In the genomic region with DNA sequence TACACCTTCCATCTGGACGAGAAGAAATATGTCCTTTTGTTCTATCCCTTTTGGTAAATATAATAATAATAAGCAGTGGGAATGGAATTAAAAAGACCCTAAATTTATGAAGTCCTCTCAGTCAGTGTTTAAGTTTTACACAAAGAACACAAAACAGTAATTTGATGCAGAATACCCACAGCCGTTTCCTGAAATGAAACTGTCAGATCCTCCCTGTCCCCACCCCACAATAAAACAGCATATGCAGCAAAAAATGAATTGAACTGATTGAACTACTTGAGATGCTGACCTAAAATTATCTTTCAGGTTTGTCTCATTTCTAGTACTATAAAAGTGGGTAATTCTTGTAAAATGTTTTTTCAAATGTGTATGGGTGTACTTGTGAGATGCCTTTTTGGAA, we compare ENCODE assay signal across 18 cellular contexts. TPM values are rescaled to one million over a fixed set of nuclear protein-coding genes. Genes with fewer than 3 reads are reported as not detected.
DNase-seq lines count a peak whose midpoint lies in the region; ATAC-seq, FAIRE-seq and TF ChIP-seq lines count a peak whose summit lies in the region.
"Had no signal": no experiment of that assay in that cellular context is flagged by ENCODE, and none has a peak within 500 bp of the region (broad histone marks: within the 10 kb centered on the region; RNA-seq: fewer than 3 reads in every experiment).

No MANE protein-coding gene starts in this region.

- no CpG with 5 or more reads among the region's 2 CpGs for WGBS in neuronal stem cell (ENCODE audit: extremely low coverage in 2 of 2, insufficient read length in 2 of 2, insufficient replicate concordance in 1 of 2), 2 donors

- POLR2A ChIA-PET in HEK293 (lab: Yijun Ruan, JAX): no interaction called here

- H2BK15ac ChIP-seq in neuronal stem cell (ENCODE audit: low read length): no peak overlapping the region

- no peak overlapping the region for H3K9ac ChIP-seq in neuronal stem cell (ENCODE audit: low read depth, low read length, poor library complexity)
- H3K9ac ChIP-seq: GM23248, SK-N-SH had no signal

- H3K4me2 ChIP-seq in neuronal stem cell (ENCODE audit: insufficient read depth, low read length, poor library complexity, severe bottlenecking): no peak overlapping the region
- H3K4me2 ChIP-seq: SK-N-SH had no signal

- FAIRE-seq in H54 (lab: Jason Lieb, UNC): no peak
- FAIRE-seq: K562 had no signal

- peaks cover 0 to 2% (median 0%) of the 10 kb centered on the region in 7 donors for H3K9me3 Mint-ChIP-seq in CD4-positive, CD25-positive, alpha-beta regulatory T cell
- H3K9me3 Mint-ChIP-seq in activated T-helper 17 cell treated with anti-CD3 and anti-CD28 coated beads, Interleukin-2, amount 50 U/mL, for 72 hours: no peaks in the 10 kb centered on the region

- H3K4me3 Mint-ChIP-seq in CD4-positive, CD25-positive, alpha-beta regulatory T cell: peak overlapping the region; percentile 21 to 90 (median 64)
- peak overlapping the region; percentile 86 for H3K4me3 Mint-ChIP-seq in activated T-helper 17 cell treated with anti-CD3 and anti-CD28 coated beads, Interleukin-2, amount 50 U/mL, for 72 hours

- H3K79me1 ChIP-seq in neuronal stem cell (ENCODE audit: low read depth, low read length): no peaks in the 10 kb centered on the region

- ATAC-seq in CD4-positive, CD25-positive, alpha-beta regulatory T cell (ENCODE audit: low read depth in 2 of 2): no peak
- ATAC-seq in activated T-helper 17 cell treated with anti-CD3 and anti-CD28 coated beads, Interleukin-2, amount 50 U/mL, for 72 hours (replicated peaks): no peak
- no peak for ATAC-seq in GM18519 (IDR thresholded peaks at IDR 0.05; ENCODE audit: low FRiP score, unreplicated experiment)
- ATAC-seq: K562 had no signal

- no peaks in the 10 kb centered on the region for H3K27me3 ChIP-seq in CD4-positive, CD25-positive, alpha-beta regulatory T cell (ENCODE audit: control insufficient read depth, insufficient read depth, low read length)
- no peaks in the 10 kb centered on the region for H3K27me3 ChIP-seq in neuronal stem cell (ENCODE audit: control insufficient read depth in 3 of 3, insufficient read depth in 3 of 3, low read depth in 1 of 3, low read length in 3 of 3)

- H3K27ac Mint-ChIP-seq in CD4-positive, CD25-positive, alpha-beta regulatory T cell: no peak overlapping the region
- H3K27ac Mint-ChIP-seq in activated T-helper 17 cell treated with anti-CD3 and anti-CD28 coated beads, Interleukin-2, amount 50 U/mL, for 72 hours: no peak overlapping the region

- no peak overlapping the region for H4K8ac ChIP-seq in neuronal stem cell (ENCODE audit: low read depth, low read length)

- H2AK5ac ChIP-seq in neuronal stem cell (ENCODE audit: low read depth, low read length): no peak overlapping the region

- no peak overlapping the region for H3K14ac ChIP-seq in neuronal stem cell (ENCODE audit: low read length)

- no peaks in the 10 kb centered on the region for H3K36me3 ChIP-seq in CD4-positive, CD25-positive, alpha-beta regulatory T cell (ENCODE audit: control insufficient read depth, insufficient read depth, low read length)
- no peaks in the 10 kb centered on the region for H3K36me3 ChIP-seq in HEK293 (ENCODE audit: control insufficient read depth in 2 of 2, insufficient read depth in 1 of 2, low read length in 2 of 2)
- H3K36me3 ChIP-seq in neuronal stem cell (replicated peaks in 1 of 2; ENCODE audit: control insufficient read depth in 2 of 2, insufficient read depth in 2 of 2, low read length in 2 of 2): no peaks in the 10 kb centered on the region

- H3K27ac ChIP-seq in CD4-positive, CD25-positive, alpha-beta regulatory T cell (ENCODE audit: insufficient read depth, low read length, poor library complexity, severe bottlenecking): no peak overlapping the region
- H3K27ac ChIP-seq in HEK293 (ENCODE audit: extremely low read depth, low read depth, low read length) (no peak overlapping the region), neuronal stem cell (replicated peaks; ENCODE audit: low read length) (no peak overlapping the region)
- H3K27ac ChIP-seq: GM23248 had no signal

- H3K4me3 ChIP-seq in CD4-positive, CD25-positive, alpha-beta regulatory T cell (ENCODE audit: low read depth, low read length): peak overlapping the region; percentile 14
- no peak overlapping the region for H3K4me3 ChIP-seq in HEK293 (ENCODE audit: low read depth, low read length)
- H3K4me3 ChIP-seq in neuronal stem cell (ENCODE audit: low read length in 2 of 2): no peak overlapping the region
- H3K4me3 ChIP-seq: GM23248, K562 had no signal

- H3K4me1 ChIP-seq in CD4-positive, CD25-positive, alpha-beta regulatory T cell (ENCODE audit: control insufficient read depth, insufficient read depth, low read length, poor library complexity, severe bottlenecking): peaks cover 38% of the 10 kb centered on the region
- H3K4me1 ChIP-seq in HEK293 (ENCODE audit: control insufficient read depth, insufficient read depth, low read length): peaks cover 14% of the 10 kb centered on the region; the same call in 1 of the 2 replicates
- peaks cover 7 to 8% of the 10 kb centered on the region in 2 donors for H3K4me1 ChIP-seq in neuronal stem cell (ENCODE audit: control insufficient read depth in 2 of 2, insufficient read depth in 1 of 2, low read depth in 1 of 2, low read length in 2 of 2)

- no peak overlapping the region for H3K18ac ChIP-seq in neuronal stem cell (ENCODE audit: low read length)

- H3K4ac ChIP-seq in neuronal stem cell (ENCODE audit: low read length): no peak overlapping the region

- peak overlapping the region; percentile 18 for H2AFZ ChIP-seq in neuronal stem cell (ENCODE audit: low read length)
- H2AFZ ChIP-seq: GM23248 had no signal

- peaks cover 14 to 43% (median 31%) of the 10 kb centered on the region in 4 donors for H3K4me1 Mint-ChIP-seq in CD4-positive, CD25-positive, alpha-beta regulatory T cell
- H3K4me1 Mint-ChIP-seq in activated T-helper 17 cell treated with anti-CD3 and anti-CD28 coated beads, Interleukin-2, amount 50 U/mL, for 72 hours: peaks cover 12% of the 10 kb centered on the region

- H3K23ac ChIP-seq in neuronal stem cell (ENCODE audit: low read depth, low read length, poor library complexity): no peak overlapping the region

- H3K36me3 Mint-ChIP-seq in CD4-positive, CD25-positive, alpha-beta regulatory T cell: no peaks in the 10 kb centered on the region
- peaks cover 17% of the 10 kb centered on the region for H3K36me3 Mint-ChIP-seq in activated T-helper 17 cell treated with anti-CD3 and anti-CD28 coated beads, Interleukin-2, amount 50 U/mL, for 72 hours (ENCODE audit: low read depth)

- no peak for TF ChIP-seq CTCF in HEK293 (tag by site-specific recombination; IDR thresholded peaks at IDR 0.05)

- peaks cover 8% of the 10 kb centered on the region for H3K27me3 Mint-ChIP-seq in CD4-positive, CD25-positive, alpha-beta regulatory T cell
- H3K27me3 Mint-ChIP-seq in activated T-helper 17 cell treated with anti-CD3 and anti-CD28 coated beads, Interleukin-2, amount 50 U/mL, for 72 hours: no peaks in the 10 kb centered on the region

- H2BK12ac ChIP-seq in neuronal stem cell (ENCODE audit: low read length): no peak overlapping the region

- no peak for TF ChIP-seq POLR2A in H54 (IDR thresholded peaks at IDR 0.05; ENCODE audit: low read depth, low read length)

- no peak overlapping the region for H2BK120ac ChIP-seq in neuronal stem cell (ENCODE audit: low read depth, low read length)

- peak in 1 of 3 donors; percentile 52 for DNase-seq in CD4-positive, CD25-positive, alpha-beta regulatory T cell
- DNase-seq in neuronal stem cell (ENCODE audit: low spot score) (no peak), NCI-H748 treated with DMSO at 0.1 percent for 48 hours (lab: John Stamatoyannopoulos, UW) (no peak), H54 (ENCODE audit: insufficient read length, low spot score) (no peak)
- DNase-seq: C1 segment of cervical spinal cord, DMS153, GDM1, GM23248, MV-4-11, NCI-H1694 treated with DMSO at 0.1 percent for 48 hours, NCI-H774, OCI-M1, Right ventricle myocardium superior, SK-N-SH had no signal

- H4K91ac ChIP-seq in neuronal stem cell (ENCODE audit: low read depth, low read length, poor library complexity): no peak overlapping the region

- no peaks in the 10 kb centered on the region for H3K9me3 ChIP-seq in CD4-positive, CD25-positive, alpha-beta regulatory T cell (ENCODE audit: control insufficient read depth in 2 of 2, low read length in 2 of 2)
- H3K9me3 ChIP-seq in HEK293 (ENCODE audit: control insufficient read depth, insufficient read depth, low read depth, low read length) (no peaks in the 10 kb centered on the region), neuronal stem cell (replicated peaks in 1 of 2; ENCODE audit: control insufficient read depth in 2 of 2, insufficient read depth in 1 of 2, low read depth in 1 of 2, low read length in 2 of 2) (no peaks in the 10 kb centered on the region)
- H3K9me3 ChIP-seq: SK-N-SH had no signal

- CTCF ChIA-PET in HEK293 (lab: Yijun Ruan, JAX): no interaction called here

- no peak overlapping the region for H2BK5ac ChIP-seq in neuronal stem cell (ENCODE audit: low read length)

TF ChIP-seq in HEK293, 187 proteins besides CTCF, POLR2A, EP300 and RAD21:
- TF ChIP-seq ZNF521 (tag by site-specific recombination; IDR thresholded peaks at IDR 0.05) (no peak), ZNF626 (tag by site-specific recombination; IDR thresholded peaks at IDR 0.05) (no peak), TRIM28 (IDR thresholded peaks at IDR 0.05; ENCODE audit: borderline replicate concordance, low read length) (no peak), KLF1 (tag by site-specific recombination; IDR thresholded peaks at IDR 0.05) (peak; percentile 27; the same call in 1 of the 2 replicates), ZNF645 (tag by site-specific recombination; IDR thresholded peaks at IDR 0.05) (no peak)

RNA-seq across cellular contexts. Expression of gene LRIG1, which starts 2.2 kb away (rescaled TPM):
- total RNA-seq in CD4-positive, CD25-positive, alpha-beta regulatory T cell: 81.3 TPM
- 10 to 100 TPM; 46.7 to 67.6 (median 64.4) TPM for polyA plus RNA-seq in CD4-positive, CD25-positive, alpha-beta regulatory T cell
- total RNA-seq in activated T-helper 17 cell treated with anti-CD3 and anti-CD28 coated beads, Interleukin-2, amount 50 U/mL, for 72 hours: 10 to 100 TPM; 43.3 to 54.1 TPM
- polyA plus RNA-seq in neuronal stem cell (2013, experiment 1 of 2): 183 TPM
- 174 TPM for polyA plus RNA-seq in neuronal stem cell (2013, experiment 2 of 2)
